ENCODE assay signal across 23 cellular contexts in the genomic region with DNA sequence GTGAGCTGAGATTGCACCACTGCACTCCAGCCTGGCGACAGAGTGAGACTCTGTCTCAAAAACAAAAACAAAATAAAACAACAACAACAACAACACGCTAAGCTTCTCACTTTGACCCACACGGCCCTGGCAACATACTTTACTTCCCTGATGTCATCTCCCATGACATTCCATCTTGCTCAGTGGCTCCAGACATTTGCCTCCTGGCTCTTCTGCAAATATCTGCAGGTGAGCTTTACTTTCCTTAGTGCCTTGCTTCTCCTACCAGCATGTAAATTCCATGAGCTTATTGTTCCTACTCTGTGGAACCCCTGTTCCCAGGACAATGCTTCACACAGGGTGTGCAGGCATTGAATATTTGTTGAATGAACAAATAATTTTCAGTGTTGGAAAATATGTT.
"Had no signal": no experiment of that assay in that cellular context is flagged by ENCODE, and none has a peak within 500 bp of the region (broad histone marks: within the 10 kb centered on the region; RNA-seq: fewer than 3 reads in every experiment).

No MANE protein-coding gene starts in this region.

- H3K36me3 Mint-ChIP-seq: mesothelial cell of epicardium, naive B cell had no signal

- H3K4me1 ChIP-seq: colonic mucosa, esophagus muscularis mucosa, gastrocnemius medialis, heart right ventricle, left lung, lower lobe of right lung had no signal

- H3K4me3 ChIP-seq: colonic mucosa, esophagus muscularis mucosa, gastrocnemius medialis, heart right ventricle, left lung, lower lobe of right lung, mucosa of descending colon had no signal

- ATAC-seq: effector memory CD8-positive, alpha-beta T cell; gastrocnemius medialis; heart right ventricle; left cardiac atrium; left lung; left ventricle myocardium superior; lower lobe of right lung; mucosa of descending colon had no signal

- DNase-seq: colonic mucosa; cortex of kidney; effector CD8-positive, alpha-beta T cell; effector memory CD8-positive, alpha-beta T cell; endodermal cell; foreskin fibroblast; foreskin melanocyte; gastrocnemius medialis; glutamatergic neuron; head of caudate nucleus; heart right ventricle; hippocampal formation; left cardiac atrium; left lung; left ventricle myocardium superior; lower lobe of right lung; mesenchymal stem cell; mucosa of descending colon; naive B cell had no signal

- H3K27me3 ChIP-seq: colonic mucosa, esophagus muscularis mucosa, gastrocnemius medialis, heart right ventricle, left lung had no signal

- H3K4me3 Mint-ChIP-seq: dendritic cell treated with granulocyte-macrophage colony-stimulating factor and Interleukin-4, amounts not matched to agents 40 ng/mL and 50 ng/mL, for 4 days; effector memory CD8-positive, alpha-beta T cell; endodermal cell; mesothelial cell of epicardium had no signal

- H3K4me1 Mint-ChIP-seq: endodermal cell, mesothelial cell of epicardium, naive B cell had no signal

- H3K27ac Mint-ChIP-seq: dendritic cell treated with granulocyte-macrophage colony-stimulating factor and Interleukin-4, amounts not matched to agents 40 ng/mL and 50 ng/mL, for 4 days; effector memory CD8-positive, alpha-beta T cell; endodermal cell; mesothelial cell of epicardium; naive B cell had no signal

- H3K9me3 ChIP-seq: colonic mucosa, gastrocnemius medialis, lower lobe of right lung, mucosa of descending colon had no signal

- H3K27ac ChIP-seq: colonic mucosa, epithelial cell of prostate, esophagus muscularis mucosa, gastrocnemius medialis, heart right ventricle, left lung, lower lobe of right lung had no signal

- H3K36me3 ChIP-seq: colonic mucosa, esophagus muscularis mucosa, gastrocnemius medialis, heart right ventricle, left lung, lower lobe of right lung had no signal

- H3K27me3 Mint-ChIP-seq: dendritic cell treated with granulocyte-macrophage colony-stimulating factor and Interleukin-4, amounts not matched to agents 40 ng/mL and 50 ng/mL, for 4 days; naive B cell had no signal
